ENCODE assay signal across 17 cellular contexts in the genomic region with DNA sequence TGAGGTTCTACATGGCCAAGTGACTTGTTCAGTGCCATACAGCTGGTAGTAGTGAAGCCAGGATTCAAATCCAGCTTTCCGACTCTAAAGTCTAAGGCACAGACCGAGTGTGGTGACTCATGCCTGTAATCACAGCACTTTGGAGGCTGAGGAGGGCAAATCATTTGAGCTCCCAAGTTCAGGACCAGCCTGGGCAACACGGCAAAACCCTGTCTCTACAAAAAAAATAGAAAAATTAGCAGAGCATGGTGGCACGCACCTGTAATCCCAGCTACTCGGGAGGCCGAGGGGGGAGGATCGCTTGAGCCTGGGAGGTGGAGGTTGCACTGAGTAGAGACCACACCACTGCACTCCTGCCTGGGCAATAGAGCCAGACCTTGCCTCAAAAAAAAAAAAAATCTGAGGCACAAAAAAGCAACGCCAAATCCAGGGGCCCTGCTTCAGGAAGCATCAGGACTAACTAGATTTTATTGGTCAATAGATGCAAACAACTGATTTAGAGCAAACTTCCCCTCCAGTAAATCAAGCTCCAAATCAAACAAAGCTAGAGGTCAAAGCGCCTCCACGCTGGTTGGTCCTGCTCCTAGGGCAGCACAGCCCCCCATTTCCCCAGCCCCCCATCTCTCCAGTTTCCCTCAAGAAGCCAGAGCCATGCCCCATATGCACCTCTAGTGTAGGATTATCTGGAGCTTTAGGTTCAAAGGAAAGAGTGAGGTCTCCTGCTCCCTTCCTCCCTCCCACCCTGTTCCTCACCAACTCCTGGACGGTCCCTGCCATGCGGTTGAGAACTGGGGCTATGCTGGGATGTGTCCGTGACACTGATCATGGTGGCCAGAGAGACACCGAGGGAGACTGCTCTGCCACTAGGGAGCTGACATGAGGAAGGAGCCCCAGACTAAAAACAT. TPM values are rescaled to one million over a fixed set of nuclear protein-coding genes. Genes with fewer than 3 reads are reported as not detected.
DNase-seq lines count a peak whose midpoint lies in the region; ATAC-seq, FAIRE-seq and TF ChIP-seq lines count a peak whose summit lies in the region.
"Had no signal": no experiment of that assay in that cellular context is flagged by ENCODE, and none has a peak within 500 bp of the region (broad histone marks: within the 10 kb centered on the region; RNA-seq: fewer than 3 reads in every experiment).

No MANE protein-coding gene starts in this region.

- TF ChIP-seq POLR2A in K562 (conservative IDR thresholded peaks at IDR 0.05) (no peak), vagina (IDR thresholded peaks at IDR 0.05) (no peak)

- H3K4me3 ChIP-seq in HEK293 (ENCODE audit: low read depth, low read length): no peak overlapping the region
- no peak overlapping the region for H3K4me3 ChIP-seq in K562
- H3K4me3 ChIP-seq in left lung: no peak overlapping the region
- H3K4me3 ChIP-seq in vagina: peak overlapping the region in 1 of 2 donors; percentile 5
- H3K4me3 ChIP-seq: uterus had no signal

- H3K36me3 ChIP-seq in HEK293 (ENCODE audit: control insufficient read depth in 2 of 2, insufficient read depth in 1 of 2, low read length in 2 of 2) (peaks cover 0 to 4% of the 10 kb centered on the region in 2 experiments; a peak in 1 of 3 replicates), K562 (ENCODE audit: control insufficient read depth, insufficient read depth, low read length) (no peaks in the 10 kb centered on the region), left lung (no peaks in the 10 kb centered on the region), vagina (no peaks in the 10 kb centered on the region)
- H3K36me3 ChIP-seq: uterus had no signal

- CTCF ChIA-PET in HEK293 (lab: Yijun Ruan, JAX) (interaction anchor here (1.0 to 1.9 kb wide), 3 partner anchors 11 to 61 kb away, joined by 5 to 11 read pairs (median 6); no protein-coding TSS in a partner anchor), K562 (lab: Yijun Ruan, JAX; ENCODE audit: low intra/inter-chr PET ratio) (no interaction called here)

- H3K79me2 ChIP-seq in K562 (ENCODE audit: control insufficient read depth, insufficient read depth, low read length): peaks cover 20% of the 10 kb centered on the region; the same call in 2 of the 3 replicates

- WGBS in K562 (ENCODE audit: insufficient coverage, low coverage, missing lambda C conversion rate): 60% methylated on average over 14 of the region's 14 CpGs

- intact Hi-C loops in K562 (cut with micrococcal nuclease): loop anchor here (10.0 kb wide), 1 partner anchor 166 kb away; no protein-coding TSS in a partner anchor
- intact Hi-C loops in left lung (cut with DNase I): loop anchor here in 1 of 2 donors (5.0 kb wide), 1 partner anchor 49 kb away; no protein-coding TSS in a partner anchor
- intact Hi-C loops in vagina (cut with DNase I): no loop called here

- peak overlapping the region; percentile 10 to 88; a peak in 2 of 4 replicates for H3K9ac ChIP-seq in K562 (ENCODE audit: insufficient read depth in 1 of 2, low read depth in 2 of 2, low read length in 2 of 2)

- no peaks in the 10 kb centered on the region for H3K9me1 ChIP-seq in K562 (ENCODE audit: control insufficient read depth, insufficient read depth, low read length)

- peaks cover 18% of the 10 kb centered on the region for H4K20me1 ChIP-seq in K562 (replicated peaks; ENCODE audit: control insufficient read depth, insufficient read depth, low read length)

- peaks cover 15% of the 10 kb centered on the region for H3K4me1 ChIP-seq in HEK293 (ENCODE audit: control insufficient read depth, insufficient read depth, low read length)
- H3K4me1 ChIP-seq in K562 (replicated peaks in 1 of 2; ENCODE audit: control insufficient read depth in 2 of 2, insufficient read depth in 2 of 2, low read length in 2 of 2): peaks cover 36 to 48% of the 10 kb centered on the region in 2 experiments
- H3K4me1 ChIP-seq in left lung: peaks cover 28 to 43% of the 10 kb centered on the region in 2 donors
- H3K4me1 ChIP-seq in vagina: peaks cover 60% of the 10 kb centered on the region

- H3K27me3 ChIP-seq in K562 (ENCODE audit: control insufficient read depth in 2 of 2, insufficient read depth in 2 of 2, low read length in 2 of 2): peaks cover 3 to 4% of the 10 kb centered on the region in 2 experiments; a peak in 3 of 5 replicates
- H3K27me3 ChIP-seq in left lung: no peaks in the 10 kb centered on the region
- H3K27me3 ChIP-seq in vagina: no peaks in the 10 kb centered on the region
- H3K27me3 ChIP-seq: uterus had no signal

- H3K4me2 ChIP-seq in K562 (ENCODE audit: insufficient read depth, low read length): peak overlapping the region; percentile 33; the same call in 1 of the 2 replicates

- in situ Hi-C loops in K562 (cut with MboI): no loop called here

- POLR2A ChIA-PET in HEK293 (lab: Yijun Ruan, JAX): no interaction called here
- POLR2A ChIA-PET in K562 (lab: Yijun Ruan, JAX): interaction anchor here (0.7 to 1.4 kb wide), 4 partner anchors 11 to 137 kb away, joined by 3 to 4 read pairs (median 4); no protein-coding TSS in a partner anchor

- no peaks in the 10 kb centered on the region for H3K9me3 ChIP-seq in HEK293 (ENCODE audit: control insufficient read depth, insufficient read depth, low read depth, low read length)
- H3K9me3 ChIP-seq in K562 (replicated peaks; ENCODE audit: control insufficient read depth, insufficient read depth, low read depth, low read length): no peaks in the 10 kb centered on the region
- H3K9me3 ChIP-seq in left lung: no peaks in the 10 kb centered on the region
- no peaks in the 10 kb centered on the region for H3K9me3 ChIP-seq in vagina
- H3K9me3 ChIP-seq: uterus had no signal

- TF ChIP-seq RAD21 in K562 (CRISPR knock-in tag; conservative IDR thresholded peaks at IDR 0.05 in 1 of 2, IDR thresholded peaks at IDR 0.05 in 1 of 2): no peak

- H2AFZ ChIP-seq in K562 (ENCODE audit: low read depth, low read length): peak overlapping the region; percentile 74

- H3K27ac ChIP-seq in HEK293 (ENCODE audit: extremely low read depth, low read depth, low read length): no peak overlapping the region
- H3K27ac ChIP-seq in K562 (ENCODE audit: extremely low read depth, low read depth, low read length): no peak overlapping the region
- H3K27ac ChIP-seq in left lung: no peak overlapping the region
- peak overlapping the region; percentile 76 for H3K27ac ChIP-seq in vagina

- no peak for TF ChIP-seq EP300 in K562 (IDR thresholded peaks at IDR 0.05; ENCODE audit: low read length)

- ATAC-seq in K562 (no peak), left lung (no peak), HG03457 (IDR thresholded peaks at IDR 0.05; ENCODE audit: unreplicated experiment) (no peak)
- ATAC-seq: stimulated activated memory B cell treated with anti-CD40 and anti-IgM and Interleukin-4, amounts not matched to agents 10 μg/mL and 1 μg/mL and 100 μg/mL, for 72 hours had no signal

- TF ChIP-seq CTCF in HEK293 (tag by site-specific recombination; IDR thresholded peaks at IDR 0.05) (no peak), K562 (IDR thresholded peaks at IDR 0.05 in 2 of 3, conservative IDR thresholded peaks at IDR 0.05 in 1 of 3; ENCODE audit: insufficient read depth in 2 of 3, low read depth in 1 of 3, low read length in 3 of 3) (no peak), left lung (IDR thresholded peaks at IDR 0.05) (no peak), vagina (IDR thresholded peaks at IDR 0.05) (no peak)

- FAIRE-seq in K562 (lab: Jason Lieb, UNC): no peak

- no TSS peak for BruUV-seq in K562 (replicated peaks; lab: Mats Ljungman, UMichigan)

- DNase-seq in K562 (ENCODE audit: extremely low read depth in 1 of 4, low spot score in 3 of 4): no peak
- peak; percentile 18 to 28 for DNase-seq in left lung
- DNase-seq in vagina (ENCODE audit: extremely low spot score in 2 of 2): no peak
- no peak for DNase-seq in HT-29 (ENCODE audit: low spot score)
- DNase-seq in epidermal melanocyte (ENCODE audit: insufficient read length, low spot score): no peak
- DNase-seq: activated CD8-positive, alpha-beta memory T cell treated with anti-CD3 and anti-CD28 coated beads for 24 hours; activated naive CD4-positive, alpha-beta T cell; HFFc6; kidney glomerular epithelial cell; NCI-H2171 treated with DMSO at 0.1 percent for 48 hours; NK-92 treated with Interleukin-12 subunit alpha and Interleukin-12 subunit beta, amount 100 ng/mL, for 24 hours; retina; stimulated activated CD4-positive, alpha-beta T cell treated with anti-CD3 and anti-CD28 coated beads, Interleukin-4, amount 100 ng/mL, for 4 hours; uterus had no signal

TF ChIP-seq in HEK293, 187 proteins besides CTCF, POLR2A, EP300 and RAD21 (continues in another document):
- TF ChIP-seq GFI1B (tag by site-specific recombination; IDR thresholded peaks at IDR 0.05) (peak; percentile 55), ZNF155 (tag by site-specific recombination; IDR thresholded peaks at IDR 0.05) (no peak)

RNA-seq across cellular contexts. Expression of gene TNK2, which starts 2.9 kb away (rescaled TPM):
- 20.1 and 59.7 TPM in 2 replicates for total RNA-seq in K562 (2011; cell fraction: chromatin; rRNA removed; ENCODE audit: low replicate concordance)
- 29.2 and 29.7 TPM in 2 replicates for total RNA-seq in K562 (2011; cell fraction: nucleolus; rRNA removed)
- total RNA-seq in K562 (2011; cell fraction: nucleoplasm; rRNA removed): 20.2 and 23.4 TPM in 2 replicates
- total RNA-seq in K562 (2014; rRNA removed): 10.9 and 15.3 TPM in 2 replicates
- total RNA-seq in K562 (2014; rRNA removed; fragmentation: Illumina TruSeq; extraction: Trizol): 2.3 and 2.4 TPM in 2 replicates
- total RNA-seq in K562 (2015; rRNA removed; fragmentation: Illumina TruSeq; extraction: Trizol): 8.2 TPM in 2 replicates
- 22.8 and 33.8 TPM in 2 replicates for total RNA-seq in K562 (2021)
- polyA plus RNA-seq in K562 (2011; rRNA removed): 5.3 and 6.4 TPM in 2 replicates
- 5.6 and 14.8 TPM in 2 replicates for polyA plus RNA-seq in K562 (2011; cell fraction: cytosol; rRNA removed)
- polyA plus RNA-seq in K562 (2011; cell fraction: nucleus; rRNA removed): 34.5 and 55.3 TPM in 2 replicates
- 13.8 and 19.9 TPM in 2 replicates for polyA plus RNA-seq in K562 (2012)
- 6.5 and 13.2 TPM in 2 replicates for polyA plus RNA-seq in K562 (2014; fragmentation: Illumina TruSeq; extraction: Trizol)
- polyA plus RNA-seq in K562 (2014; fragmentation: Nextera tagmentation; extraction: Ambion mirVana): under 1 TPM; 0.03 to 0.14 TPM
- 17.6 and 18.8 TPM in 2 replicates for polyA plus RNA-seq in K562 (2014; rRNA removed)
- polyA minus RNA-seq in K562 (2011; rRNA and poly(A)+ RNA removed): 2.9 and 5.0 TPM in 2 replicates
- polyA minus RNA-seq in K562 (2011; cell fraction: cytosol; rRNA and poly(A)+ RNA removed): 10.4 and 17.2 TPM in 2 replicates
- polyA minus RNA-seq in K562 (2011; cell fraction: nucleus; rRNA and poly(A)+ RNA removed): 9.0 and 9.8 TPM in 2 replicates
- total RNA-seq in left lung: 10 to 100 TPM; 51.9 to 58.7 TPM
- total RNA-seq in vagina: 41.5 TPM
- 172 and 212 TPM in 2 replicates for total RNA-seq in HT-29 (2014; rRNA removed; shearing (Covaris generic))

Comparison
In these comparisons a context has a peak if more than half of its experiments do, and no peak if none do; other contexts are left out.
1. DNase-seq: peak in left lung (2 of 2); none in K562 (0 of 4), vagina (0 of 2), HT-29 (single experiment) and epidermal melanocyte (single experiment).